Comparison of ENCODE assay signal across 1 cellular context in genomic region chr13:95058680-95059079, GRCh38.
TF ChIP-seq lines count a peak whose summit lies in the region.

No MANE protein-coding gene starts in this region.

TF ChIP-seq in GM23338, 12 proteins besides CTCF, POLR2A, EP300 and RAD21 (continued from another document):
- TF ChIP-seq ZNF462 (CRISPR knock-in tag; IDR thresholded peaks at IDR 0.05), result no peak
- TF ChIP-seq POLR2AphosphoS5 (IDR thresholded peaks at IDR 0.05; ENCODE audit: low read depth), result no peak
- no peak for TF ChIP-seq STAT1 (IDR thresholded peaks at IDR 0.05; ENCODE audit: unreplicated experiment)
- TF ChIP-seq CREB1 (CRISPR knock-in tag; IDR thresholded peaks at IDR 0.05; ENCODE audit: low read depth), result no peak
